21 cellular contexts compared by ENCODE assay signal in genomic region chr4:148327683-148328082, GRCh38.
DNase-seq lines count a peak whose midpoint lies in the region; ATAC-seq and TF ChIP-seq lines count a peak whose summit lies in the region.
"Had no signal": no experiment of that assay in that cellular context is flagged by ENCODE, and none has a peak within 500 bp of the region (broad histone marks: within the 10 kb centered on the region; RNA-seq: fewer than 3 reads in every experiment).

No MANE protein-coding gene starts in this region.

- H4K20me1 ChIP-seq in hepatocyte (ENCODE audit: insufficient read depth, poor library complexity, severe bottlenecking) = no peaks in the 10 kb centered on the region
- H4K20me1 ChIP-seq: BLaER1 had no signal

- DNase-seq in CD8-positive, alpha-beta T cell = no peak
- DNase-seq in T-helper 17 cell (no peak), left colon (no peak), posterior vena cava (ENCODE audit: low spot score) (peak; percentile 45), hepatocyte (ENCODE audit: low spot score) (no peak), ureter (ENCODE audit: low spot score) (no peak), NOMO-1 treated with dmso at 0.1 percent for 144 hours (lab: John Stamatoyannopoulos, UW; ENCODE audit: unreplicated experiment) (no peak), NCI-H1436 (lab: John Stamatoyannopoulos, UW) (no peak)
- DNase-seq: CD4-positive, CD25-positive, alpha-beta regulatory T cell; CD8-positive, alpha-beta memory T cell; DMS 273 treated with DMSO at 0.1 percent for 48 hours; DMS79; EL; GDM1; GM23248; H9 had no signal

- no peaks in the 10 kb centered on the region for H3K79me2 ChIP-seq in hepatocyte

- intact Hi-C loops in CD8-positive, alpha-beta T cell (cut with DNase I, micrococcal nuclease) = no loop called here
- intact Hi-C loops in left colon (cut with DNase I, micrococcal nuclease) = no loop called here
- intact Hi-C loops in posterior vena cava (cut with DNase I) = no loop called here

- peaks cover 55% of the 10 kb centered on the region for H3K4me1 Mint-ChIP-seq in CD8-positive, alpha-beta T cell (ENCODE audit: low read depth)
- H3K4me1 Mint-ChIP-seq in T-helper 17 cell = peaks cover 23% of the 10 kb centered on the region

- H3K36me3 ChIP-seq in CD8-positive, alpha-beta T cell (ENCODE audit: insufficient read depth, low read length) = no peaks in the 10 kb centered on the region
- H3K36me3 ChIP-seq in hepatocyte (replicated peaks; ENCODE audit: insufficient read depth, low read depth) = no peaks in the 10 kb centered on the region
- H3K36me3 ChIP-seq: BLaER1 had no signal

- no peaks in the 10 kb centered on the region for H3K9me3 ChIP-seq in CD8-positive, alpha-beta T cell (ENCODE audit: low read length)
- H3K9me3 ChIP-seq in T-helper 17 cell (ENCODE audit: control insufficient read depth, low read length, poor library complexity, severe bottlenecking) = no peaks in the 10 kb centered on the region
- no peaks in the 10 kb centered on the region for H3K9me3 ChIP-seq in hepatocyte (ENCODE audit: low read depth)
- H3K9me3 ChIP-seq: BLaER1 had no signal

- H3K9me3 Mint-ChIP-seq in CD8-positive, alpha-beta T cell = peaks cover 3% of the 10 kb centered on the region
- H3K9me3 Mint-ChIP-seq: CD8-positive, alpha-beta memory T cell had no signal

- no peaks in the 10 kb centered on the region for H3K27me3 Mint-ChIP-seq in CD8-positive, alpha-beta T cell (ENCODE audit: low read depth)
- H3K27me3 Mint-ChIP-seq in T-helper 17 cell = no peaks in the 10 kb centered on the region
- H3K27me3 Mint-ChIP-seq: B cell; CD4-positive, CD25-positive, alpha-beta regulatory T cell; CD8-positive, alpha-beta memory T cell had no signal

- ATAC-seq in CD8-positive, alpha-beta T cell = no peak
- ATAC-seq in T-helper 17 cell (peak; percentile 51), left colon (peak; percentile 23)
- ATAC-seq: GM12878, HCT116 had no signal

- TF ChIP-seq CTCF in CD8-positive, alpha-beta T cell (IDR thresholded peaks at IDR 0.05) = no peak
- no peak for TF ChIP-seq CTCF in hepatocyte (IDR thresholded peaks at IDR 0.05; ENCODE audit: poor library complexity)

- WGBS in hepatocyte (ENCODE audit: low lambda C conversion rate, missing lambda C conversion rate) = 90% methylated on average over 1 of the region's 1 CpG

- POLR2A ChIA-PET in CD8-positive, alpha-beta T cell (lab: Charles Lee) = no interaction called here

- peaks cover 17% of the 10 kb centered on the region for H3K36me3 Mint-ChIP-seq in CD8-positive, alpha-beta T cell
- peaks cover 2% of the 10 kb centered on the region for H3K36me3 Mint-ChIP-seq in T-helper 17 cell (ENCODE audit: low read depth)

- no peak overlapping the region for H3K27ac ChIP-seq in CD8-positive, alpha-beta T cell (ENCODE audit: low read depth, low read length)
- H3K27ac ChIP-seq in hepatocyte = no peak overlapping the region
- H3K27ac ChIP-seq: BLaER1, C4-2B, GM23248 had no signal

- no peaks in the 10 kb centered on the region for H3K4me1 ChIP-seq in CD8-positive, alpha-beta T cell (ENCODE audit: insufficient read depth, low read length)
- no peaks in the 10 kb centered on the region for H3K4me1 ChIP-seq in hepatocyte (ENCODE audit: insufficient read depth)
- H3K4me1 ChIP-seq: BLaER1 had no signal

- no peak overlapping the region for H3K4me3 Mint-ChIP-seq in CD8-positive, alpha-beta T cell
- H3K4me3 Mint-ChIP-seq in T-helper 17 cell = no peak overlapping the region
- H3K4me3 Mint-ChIP-seq: B cell; CD4-positive, CD25-positive, alpha-beta regulatory T cell; H9 had no signal

- CTCF ChIA-PET in CD8-positive, alpha-beta T cell (lab: Charles Lee) = no interaction called here

- H3K9me2 ChIP-seq in hepatocyte (replicated peaks; ENCODE audit: insufficient read depth) = no peaks in the 10 kb centered on the region

- H3K4me3 ChIP-seq in CD8-positive, alpha-beta T cell (ENCODE audit: low read depth, low read length) = no peak overlapping the region
- H3K4me3 ChIP-seq in hepatocyte = no peak overlapping the region
- H3K4me3 ChIP-seq: BLaER1, GM12878, GM23248 had no signal

- H3K27ac Mint-ChIP-seq in CD8-positive, alpha-beta T cell = peak overlapping the region; percentile 19
- peak overlapping the region; percentile 21 for H3K27ac Mint-ChIP-seq in T-helper 17 cell
- H3K27ac Mint-ChIP-seq: B cell, H9 had no signal

- no peak overlapping the region for H2AFZ ChIP-seq in hepatocyte
- H2AFZ ChIP-seq: GM23248 had no signal

- no peak overlapping the region for H3K4me2 ChIP-seq in hepatocyte
- H3K4me2 ChIP-seq: BLaER1 had no signal

- H3K27me3 ChIP-seq in CD8-positive, alpha-beta T cell (ENCODE audit: insufficient read depth, low read length) = no peaks in the 10 kb centered on the region
- H3K27me3 ChIP-seq in hepatocyte = no peaks in the 10 kb centered on the region
- H3K27me3 ChIP-seq: BLaER1 had no signal
